In the genomic region with DNA sequence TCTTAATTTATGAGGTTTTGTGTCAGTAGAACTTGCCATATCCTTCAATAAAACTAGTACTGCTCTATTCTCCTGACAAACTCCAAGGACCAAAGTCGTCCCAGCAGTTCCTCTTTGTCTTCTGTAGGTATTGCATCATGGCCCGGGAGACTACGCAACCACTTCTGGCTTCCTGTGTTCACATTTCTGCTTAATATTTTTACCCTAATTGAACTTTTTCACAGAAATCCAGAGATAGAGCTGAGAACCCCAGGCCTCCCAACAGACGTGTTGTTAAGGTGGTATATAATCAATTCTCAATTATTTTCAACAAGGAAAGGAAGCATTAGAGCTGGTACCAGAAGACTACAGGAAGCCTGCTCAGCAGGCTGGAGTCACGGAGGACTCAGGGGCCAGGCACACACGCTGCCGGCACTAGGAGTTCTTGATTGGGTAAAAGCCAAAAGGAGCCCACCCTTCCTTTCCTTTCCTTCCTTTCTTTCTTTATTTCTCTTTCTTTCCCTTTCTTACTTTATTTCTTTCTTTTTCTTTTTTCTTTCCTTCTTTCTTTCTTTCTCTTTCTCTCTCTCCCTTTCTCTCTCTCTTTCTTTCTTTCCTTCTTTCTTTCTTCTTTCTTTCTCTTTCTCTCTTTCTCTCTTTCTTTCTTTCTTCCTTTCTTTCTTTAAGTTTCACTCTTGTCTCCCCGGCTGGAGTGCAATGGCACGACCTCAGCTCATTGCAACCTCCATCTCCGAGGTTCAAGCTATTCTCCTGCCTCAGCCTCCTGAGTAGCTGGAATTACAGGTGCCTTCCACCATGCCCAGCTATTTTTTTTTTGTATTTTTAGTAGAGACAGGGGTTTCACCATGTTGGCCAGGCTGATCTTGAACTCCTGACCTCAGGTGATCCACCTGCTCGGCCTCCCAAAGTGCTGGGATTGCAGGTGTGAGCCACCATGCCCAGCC, we compare ENCODE assay signal across 1 cellular context.
TF ChIP-seq lines count a peak whose summit lies in the region.

No MANE protein-coding gene starts in this region.

TF ChIP-seq in K562, 482 proteins besides CTCF, POLR2A, EP300 and RAD21 (continued from another document):
- TF ChIP-seq, protein P1, sequence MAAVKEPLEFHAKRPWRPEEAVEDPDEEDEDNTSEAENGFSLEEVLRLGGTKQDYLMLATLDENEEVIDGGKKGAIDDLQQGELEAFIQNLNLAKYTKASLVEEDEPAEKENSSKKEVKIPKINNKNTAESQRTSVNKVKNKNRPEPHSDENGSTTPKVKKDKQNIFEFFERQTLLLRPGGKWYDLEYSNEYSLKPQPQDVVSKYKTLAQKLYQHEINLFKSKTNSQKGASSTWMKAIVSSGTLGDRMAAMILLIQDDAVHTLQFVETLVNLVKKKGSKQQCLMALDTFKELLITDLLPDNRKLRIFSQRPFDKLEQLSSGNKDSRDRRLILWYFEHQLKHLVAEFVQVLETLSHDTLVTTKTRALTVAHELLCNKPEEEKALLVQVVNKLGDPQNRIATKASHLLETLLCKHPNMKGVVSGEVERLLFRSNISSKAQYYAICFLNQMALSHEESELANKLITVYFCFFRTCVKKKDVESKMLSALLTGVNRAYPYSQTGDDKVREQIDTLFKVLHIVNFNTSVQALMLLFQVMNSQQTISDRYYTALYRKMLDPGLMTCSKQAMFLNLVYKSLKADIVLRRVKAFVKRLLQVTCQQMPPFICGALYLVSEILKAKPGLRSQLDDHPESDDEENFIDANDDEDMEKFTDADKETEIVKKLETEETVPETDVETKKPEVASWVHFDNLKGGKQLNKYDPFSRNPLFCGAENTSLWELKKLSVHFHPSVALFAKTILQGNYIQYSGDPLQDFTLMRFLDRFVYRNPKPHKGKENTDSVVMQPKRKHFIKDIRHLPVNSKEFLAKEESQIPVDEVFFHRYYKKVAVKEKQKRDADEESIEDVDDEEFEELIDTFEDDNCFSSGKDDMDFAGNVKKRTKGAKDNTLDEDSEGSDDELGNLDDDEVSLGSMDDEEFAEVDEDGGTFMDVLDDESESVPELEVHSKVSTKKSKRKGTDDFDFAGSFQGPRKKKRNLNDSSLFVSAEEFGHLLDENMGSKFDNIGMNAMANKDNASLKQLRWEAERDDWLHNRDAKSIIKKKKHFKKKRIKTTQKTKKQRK (IDR thresholded peaks at IDR 0.05; ENCODE audit: borderline replicate concordance, low read depth, low read length) = no peak
- TF ChIP-seq ZNF263 (CRISPR knock-in tag; IDR thresholded peaks at IDR 0.05; ENCODE audit: borderline replicate concordance) = no peak
- TF ChIP-seq TBP (optimal IDR thresholded peaks at IDR 0.05; ENCODE audit: low read depth, low read length) = no peak
- TF ChIP-seq, protein P2, sequence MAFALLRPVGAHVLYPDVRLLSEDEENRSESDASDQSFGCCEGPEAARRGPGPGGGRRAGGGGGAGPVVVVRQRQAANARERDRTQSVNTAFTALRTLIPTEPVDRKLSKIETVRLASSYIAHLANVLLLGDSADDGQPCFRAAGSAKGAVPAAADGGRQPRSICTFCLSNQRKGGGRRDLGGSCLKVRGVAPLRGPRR (CRISPR knock-in tag; IDR thresholded peaks at IDR 0.05) = no peak
- TF ChIP-seq CEBPB (tag; IDR thresholded peaks at IDR 0.05) = peak; percentile 99
- TF ChIP-seq, protein P3, sequence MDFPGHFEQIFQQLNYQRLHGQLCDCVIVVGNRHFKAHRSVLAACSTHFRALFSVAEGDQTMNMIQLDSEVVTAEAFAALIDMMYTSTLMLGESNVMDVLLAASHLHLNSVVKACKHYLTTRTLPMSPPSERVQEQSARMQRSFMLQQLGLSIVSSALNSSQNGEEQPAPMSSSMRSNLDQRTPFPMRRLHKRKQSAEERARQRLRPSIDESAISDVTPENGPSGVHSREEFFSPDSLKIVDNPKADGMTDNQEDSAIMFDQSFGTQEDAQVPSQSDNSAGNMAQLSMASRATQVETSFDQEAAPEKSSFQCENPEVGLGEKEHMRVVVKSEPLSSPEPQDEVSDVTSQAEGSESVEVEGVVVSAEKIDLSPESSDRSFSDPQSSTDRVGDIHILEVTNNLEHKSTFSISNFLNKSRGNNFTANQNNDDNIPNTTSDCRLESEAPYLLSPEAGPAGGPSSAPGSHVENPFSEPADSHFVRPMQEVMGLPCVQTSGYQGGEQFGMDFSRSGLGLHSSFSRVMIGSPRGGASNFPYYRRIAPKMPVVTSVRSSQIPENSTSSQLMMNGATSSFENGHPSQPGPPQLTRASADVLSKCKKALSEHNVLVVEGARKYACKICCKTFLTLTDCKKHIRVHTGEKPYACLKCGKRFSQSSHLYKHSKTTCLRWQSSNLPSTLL (IDR thresholded peaks at IDR 0.05) = no peak
- TF ChIP-seq JUND (IDR thresholded peaks at IDR 0.05; ENCODE audit: borderline replicate concordance, low read depth, low read length) = peak; percentile 62; the same call in 1 of the 2 replicates
- peak; percentile 57; the same call in 1 of the 3 replicates for TF ChIP-seq JUND (tag; IDR thresholded peaks at IDR 0.05; ENCODE audit: borderline replicate concordance, low read depth, low read length)
- TF ChIP-seq SRSF1 (IDR thresholded peaks at IDR 0.05; ENCODE audit: low read depth, low read length) = no peak
- no peak for TF ChIP-seq LCOR (CRISPR knock-in tag; IDR thresholded peaks at IDR 0.05)
- TF ChIP-seq ARID2 (IDR thresholded peaks at IDR 0.05) = no peak
- no peak for TF ChIP-seq ZFX (CRISPR knock-in tag; IDR thresholded peaks at IDR 0.05)
- TF ChIP-seq HOMEZ (CRISPR knock-in tag; IDR thresholded peaks at IDR 0.05) = no peak
- no peak for TF ChIP-seq YBX1 (IDR thresholded peaks at IDR 0.05)
- TF ChIP-seq CHD2 (IDR thresholded peaks at IDR 0.05; ENCODE audit: low read depth, low read length) = no peak
- TF ChIP-seq FOSL1 (tag; conservative IDR thresholded peaks at IDR 0.05) = no peak
- no peak for TF ChIP-seq SMAD2 (IDR thresholded peaks at IDR 0.05; ENCODE audit: low read depth, low read length)
- TF ChIP-seq COPS2 (conservative IDR thresholded peaks at IDR 0.05) = no peak
- no peak for TF ChIP-seq HLTF (IDR thresholded peaks at IDR 0.05)
- no peak for TF ChIP-seq XRCC4 (IDR thresholded peaks at IDR 0.05; ENCODE audit: extremely low read depth, insufficient read depth, insufficient read length)
- no peak for TF ChIP-seq PHF21A (IDR thresholded peaks at IDR 0.05; ENCODE audit: borderline replicate concordance, low read depth)
- TF ChIP-seq CBX5 (IDR thresholded peaks at IDR 0.05; ENCODE audit: borderline replicate concordance, low read depth) = no peak
- no peak for TF ChIP-seq PPARD (CRISPR knock-in tag; IDR thresholded peaks at IDR 0.05)
- no peak for TF ChIP-seq SREBF1 (IDR thresholded peaks at IDR 0.05; ENCODE audit: borderline replicate concordance, low read depth, low read length)
- TF ChIP-seq, protein P4, sequence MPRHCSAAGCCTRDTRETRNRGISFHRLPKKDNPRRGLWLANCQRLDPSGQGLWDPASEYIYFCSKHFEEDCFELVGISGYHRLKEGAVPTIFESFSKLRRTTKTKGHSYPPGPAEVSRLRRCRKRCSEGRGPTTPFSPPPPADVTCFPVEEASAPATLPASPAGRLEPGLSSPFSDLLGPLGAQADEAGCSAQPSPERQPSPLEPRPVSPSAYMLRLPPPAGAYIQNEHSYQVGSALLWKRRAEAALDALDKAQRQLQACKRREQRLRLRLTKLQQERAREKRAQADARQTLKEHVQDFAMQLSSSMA (CRISPR knock-in tag; IDR thresholded peaks at IDR 0.05) = 0 out of 2 replicates have a peak, but pooled peaks have one; percentile 38
- TF ChIP-seq FOXJ3 (CRISPR knock-in tag; IDR thresholded peaks at IDR 0.05) = no peak
- TF ChIP-seq, protein P5, sequence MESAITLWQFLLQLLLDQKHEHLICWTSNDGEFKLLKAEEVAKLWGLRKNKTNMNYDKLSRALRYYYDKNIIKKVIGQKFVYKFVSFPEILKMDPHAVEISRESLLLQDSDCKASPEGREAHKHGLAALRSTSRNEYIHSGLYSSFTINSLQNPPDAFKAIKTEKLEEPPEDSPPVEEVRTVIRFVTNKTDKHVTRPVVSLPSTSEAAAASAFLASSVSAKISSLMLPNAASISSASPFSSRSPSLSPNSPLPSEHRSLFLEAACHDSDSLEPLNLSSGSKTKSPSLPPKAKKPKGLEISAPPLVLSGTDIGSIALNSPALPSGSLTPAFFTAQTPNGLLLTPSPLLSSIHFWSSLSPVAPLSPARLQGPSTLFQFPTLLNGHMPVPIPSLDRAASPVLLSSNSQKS (CRISPR knock-in tag; IDR thresholded peaks at IDR 0.05) = no peak
- TF ChIP-seq NEUROD1 (IDR thresholded peaks at IDR 0.05; ENCODE audit: borderline replicate concordance, low read depth, low read length, partially characterized antibody) = no peak
- no peak for TF ChIP-seq BDP1 (IDR thresholded peaks at IDR 0.05; ENCODE audit: insufficient read depth, insufficient read length)
